8 cellular contexts compared by ENCODE assay signal in the genomic region with DNA sequence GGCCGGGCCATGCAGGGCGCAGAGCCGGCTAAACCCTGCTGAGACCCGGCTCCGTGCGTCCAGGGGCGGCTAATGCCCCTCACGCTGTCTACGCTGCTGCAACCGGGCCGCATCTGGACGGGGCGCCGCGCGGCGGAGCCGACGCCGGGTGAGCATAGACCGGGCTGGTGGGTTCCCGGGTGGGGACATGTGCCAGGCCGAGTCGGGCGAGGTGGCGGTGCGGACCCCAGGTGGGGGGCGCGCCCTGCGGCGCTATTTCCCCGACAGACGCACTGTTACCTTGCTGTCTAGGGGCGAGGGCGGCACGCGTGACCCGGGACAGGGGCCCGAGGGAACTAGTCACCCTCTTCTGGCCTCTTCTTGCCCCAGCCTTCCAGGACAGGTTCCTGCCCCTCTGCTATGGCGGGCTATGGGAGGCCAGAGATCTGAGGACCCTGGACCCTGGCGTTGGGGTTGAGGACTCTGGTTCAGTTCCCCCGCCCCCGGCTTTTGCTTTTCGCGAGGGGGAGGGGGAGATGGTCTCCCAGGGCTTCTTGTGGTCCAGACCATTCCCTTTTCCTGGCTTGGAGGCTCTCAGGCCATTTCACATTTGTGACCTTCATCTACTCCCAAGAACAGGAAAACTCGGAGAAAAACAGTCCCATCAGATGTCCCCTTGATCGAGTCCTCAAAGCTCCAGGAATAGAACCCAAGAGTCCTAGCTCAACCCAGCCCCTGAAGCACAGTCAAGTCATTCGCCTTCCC. TPM values are rescaled to one million over a fixed set of nuclear protein-coding genes. Genes with fewer than 3 reads are reported as not detected.
A peak's percentile ranks its signal among the peaks of the same experiment; 100 is the strongest.
DNase-seq lines count a peak whose midpoint lies in the region; ATAC-seq and TF ChIP-seq lines count a peak whose summit lies in the region.

No MANE protein-coding gene starts in this region.

- no peak for TF ChIP-seq POLR2A in upper lobe of left lung (IDR thresholded peaks at IDR 0.05)

- peaks cover 6 to 16% (median 7%) of the 10 kb centered on the region in 4 donors for H3K4me1 Mint-ChIP-seq in CD4-positive, alpha-beta memory T cell

- H3K4me2 ChIP-seq in mammary epithelial cell (ENCODE audit: insufficient read depth, low read depth, low read length) (peak overlapping the region; percentile 86), mesenchymal stem cell (ENCODE audit: low read length, poor library complexity, severe bottlenecking) (peak overlapping the region; percentile 94)

- H3K4me1 ChIP-seq in CD4-positive, alpha-beta memory T cell (ENCODE audit: insufficient read depth, low read length), result peaks cover 15% of the 10 kb centered on the region
- peaks cover 4% of the 10 kb centered on the region for H3K4me1 ChIP-seq in mammary epithelial cell (ENCODE audit: insufficient read depth, low read length)
- peaks cover 6% of the 10 kb centered on the region for H3K4me1 ChIP-seq in mesenchymal stem cell (ENCODE audit: control insufficient read depth, insufficient read depth, low read depth, low read length)
- peaks cover 4 to 19% (median 12%) of the 10 kb centered on the region in 4 donors for H3K4me1 ChIP-seq in upper lobe of left lung

- H3K79me1 ChIP-seq in mesenchymal stem cell (replicated peaks; ENCODE audit: low read length, poor library complexity, severe bottlenecking), result peaks cover 20% of the 10 kb centered on the region

- peak in 1 of 5 donors; percentile 50 for DNase-seq in CD4-positive, alpha-beta memory T cell
- DNase-seq in M059J (ENCODE audit: low read depth), result peak; percentile 26
- no peak for DNase-seq in mammary epithelial cell
- DNase-seq in mesenchymal stem cell, result no peak
- DNase-seq in upper lobe of left lung, result no peak
- DNase-seq in SIG-M5 (lab: John Stamatoyannopoulos, UW), result no peak

- peak overlapping the region; percentile 89 to 99 (median 94) for H3K4me3 Mint-ChIP-seq in CD4-positive, alpha-beta memory T cell

- peak overlapping the region; percentile 71 for H3K9ac ChIP-seq in mammary epithelial cell (ENCODE audit: insufficient read depth, low read length)
- H3K9ac ChIP-seq in mesenchymal stem cell (ENCODE audit: low read length), result peak overlapping the region; percentile 88

- H2AFZ ChIP-seq in mammary epithelial cell (ENCODE audit: low read depth, low read length) (peak overlapping the region; percentile 94), mesenchymal stem cell (ENCODE audit: low read depth, low read length) (peak overlapping the region; percentile 43)

- no peaks in the 10 kb centered on the region for H3K27me3 Mint-ChIP-seq in CD4-positive, alpha-beta memory T cell

- dilution Hi-C loops in mammary epithelial cell (cut with HindIII; ENCODE audit: low sequenced_read_pairs), result loop anchor here (5.0 kb wide), 1 partner anchor 79 kb away; no protein-coding TSS in a partner anchor

- no TSS peak for BruUV-seq in mammary epithelial cell (replicated peaks; lab: Mats Ljungman, UMichigan)

- H3K4me3 ChIP-seq in CD4-positive, alpha-beta memory T cell (ENCODE audit: low read length in 2 of 2), result peak overlapping the region; percentile 66 to 87
- H3K4me3 ChIP-seq in mammary epithelial cell (replicated peaks in 1 of 3; ENCODE audit: insufficient read depth in 1 of 3, low read depth in 2 of 3, low read length in 3 of 3), result peak overlapping the region; percentile 66 to 97 (median 95)
- H3K4me3 ChIP-seq in mesenchymal stem cell (ENCODE audit: insufficient read depth in 1 of 2, low read depth in 1 of 2, low read length in 2 of 2), result peak overlapping the region; percentile 80 to 89
- H3K4me3 ChIP-seq in upper lobe of left lung, result peak overlapping the region; percentile 73 to 93 (median 90)

- peak; percentile 28 for ATAC-seq in GM21526 (IDR thresholded peaks at IDR 0.05; ENCODE audit: low FRiP score, unreplicated experiment)
- ATAC-seq in upper lobe of left lung (ENCODE audit: low FRiP score in 2 of 2), result peak; percentile 3 to 11
- ATAC-seq in HG02623 (IDR thresholded peaks at IDR 0.05; ENCODE audit: unreplicated experiment), result no peak

- H2BK15ac ChIP-seq in mesenchymal stem cell (ENCODE audit: low read depth, poor library complexity, severe bottlenecking), result no peak overlapping the region

- H4K20me1 ChIP-seq in mammary epithelial cell (ENCODE audit: insufficient read depth, low read length), result no peaks in the 10 kb centered on the region

- no peaks in the 10 kb centered on the region for H3K9me3 ChIP-seq in CD4-positive, alpha-beta memory T cell (ENCODE audit: control insufficient read depth in 1 of 2, low read length in 2 of 2)
- H3K9me3 ChIP-seq in mammary epithelial cell (replicated peaks; ENCODE audit: insufficient read depth, low read length) (no peaks in the 10 kb centered on the region), mesenchymal stem cell (ENCODE audit: control insufficient read depth, low read length) (no peaks in the 10 kb centered on the region), upper lobe of left lung (no peaks in the 10 kb centered on the region)

- H4K91ac ChIP-seq in mesenchymal stem cell (ENCODE audit: low read length), result no peak overlapping the region

- CTCF ChIA-PET in CD4-positive, alpha-beta memory T cell (lab: Charles Lee; ENCODE audit: partially characterized antibody), result interaction anchor here (0.7 to 3.7 kb wide), 19 partner anchors 7 to 147 kb away, joined by 3 to 22 read pairs (median 5); a partner anchor contains a TSS
- CTCF ChIA-PET in mammary epithelial cell (lab: Charles Lee; ENCODE audit: low non-redundant PET), result interaction anchor here (0.7 to 1.3 kb wide), 5 partner anchors 20 to 90 kb away, joined by 3 to 12 read pairs (median 4); no protein-coding TSS in a partner anchor

- no peak overlapping the region for H2BK5ac ChIP-seq in mesenchymal stem cell (ENCODE audit: low read depth, low read length, poor library complexity, severe bottlenecking)

- H3K23ac ChIP-seq in mesenchymal stem cell (ENCODE audit: low read length in 2 of 2), result peak overlapping the region in 1 of 2 experiments; percentile 66

- no peaks in the 10 kb centered on the region for H3K9me3 Mint-ChIP-seq in CD4-positive, alpha-beta memory T cell

- peak overlapping the region; percentile 84 to 96 (median 93) for H3K27ac Mint-ChIP-seq in CD4-positive, alpha-beta memory T cell

- H2AK5ac ChIP-seq in mesenchymal stem cell (ENCODE audit: low read length, severe bottlenecking), result no peak overlapping the region

- POLR2A ChIA-PET in CD4-positive, alpha-beta memory T cell (lab: Charles Lee; ENCODE audit: partially characterized antibody), result interaction anchor here (0.5 to 1.3 kb wide), 11 partner anchors 18 to 326 kb away, joined by 3 to 10 read pairs (median 6); a partner anchor contains a TSS

- H2BK120ac ChIP-seq in mesenchymal stem cell (ENCODE audit: low read depth, low read length), result no peak overlapping the region

- H3K14ac ChIP-seq in mesenchymal stem cell (ENCODE audit: low read length in 2 of 2), result peak overlapping the region in 1 of 2 experiments; percentile 94

- H4K8ac ChIP-seq in mesenchymal stem cell (ENCODE audit: low read length), result peak overlapping the region; percentile 35

- peak overlapping the region in 1 of 2 experiments; percentile 2 for H2BK12ac ChIP-seq in mesenchymal stem cell (ENCODE audit: low read length in 2 of 2)

- peak overlapping the region in 1 of 2 experiments; percentile 67 for H3K18ac ChIP-seq in mesenchymal stem cell (ENCODE audit: low read depth in 1 of 2, low read length in 2 of 2)

- WGBS in mammary epithelial cell (ENCODE audit: low coverage, missing lambda C conversion rate), result 1% methylated on average over 14 of the region's 48 CpGs
- WGBS in mesenchymal stem cell, result under 1% methylated on average over 41 of the region's 48 CpGs
- WGBS in upper lobe of left lung, 2 donors, result 0 to 1% methylated on average over 3 to 8 of the region's 48 CpGs

- peak overlapping the region; percentile 58 for H3K27ac ChIP-seq in CD4-positive, alpha-beta memory T cell (ENCODE audit: low read depth, low read length)
- peak overlapping the region; percentile 24 for H3K27ac ChIP-seq in mammary epithelial cell (ENCODE audit: insufficient read depth, low read depth, low read length)
- no peak overlapping the region for H3K27ac ChIP-seq in mesenchymal stem cell (ENCODE audit: low read length, poor library complexity, severe bottlenecking)
- peak overlapping the region; percentile 69 to 89 (median 80) for H3K27ac ChIP-seq in upper lobe of left lung

- H3K27me3 ChIP-seq in CD4-positive, alpha-beta memory T cell (ENCODE audit: insufficient read depth, low read length), result no peaks in the 10 kb centered on the region
- H3K27me3 ChIP-seq in mammary epithelial cell (ENCODE audit: insufficient read depth, low read length) (no peaks in the 10 kb centered on the region), mesenchymal stem cell (ENCODE audit: control insufficient read depth in 1 of 2, insufficient read depth in 1 of 2, low read length in 2 of 2) (no peaks in the 10 kb centered on the region), upper lobe of left lung (no peaks in the 10 kb centered on the region)

- peaks cover 18% of the 10 kb centered on the region for H3K79me2 ChIP-seq in mammary epithelial cell (ENCODE audit: insufficient read depth, low read length)

- intact Hi-C loops in CD4-positive, alpha-beta memory T cell (cut with micrococcal nuclease), result loop anchor here (1.0 kb wide), 7 partner anchors 19 to 148 kb away; a partner anchor contains a TSS
- intact Hi-C loops in mammary epithelial cell (cut with micrococcal nuclease), result loop anchor here (1.0 to 2.0 kb wide), 4 partner anchors 19 to 148 kb away; a partner anchor contains a TSS

- peaks cover 4 to 15% of the 10 kb centered on the region in 2 donors for H3K36me3 Mint-ChIP-seq in CD4-positive, alpha-beta memory T cell

- no peak for TF ChIP-seq EP300 in upper lobe of left lung (IDR thresholded peaks at IDR 0.05)

- no peak overlapping the region for H3K4ac ChIP-seq in mesenchymal stem cell (ENCODE audit: low read depth in 1 of 2, low read length in 2 of 2)

- in situ Hi-C loops in mammary epithelial cell (cut with MboI; ENCODE audit: low sequenced_read_pairs in 2 of 2), result loop anchor here in 1 of 2 donors (5.0 kb wide), 1 partner anchor 44 kb away; no protein-coding TSS in a partner anchor

- H3K36me3 ChIP-seq in CD4-positive, alpha-beta memory T cell (ENCODE audit: insufficient read depth, low read length), result peaks cover 27% of the 10 kb centered on the region
- peaks cover 3% of the 10 kb centered on the region for H3K36me3 ChIP-seq in mammary epithelial cell (ENCODE audit: insufficient read depth, low read length)
- peaks cover 32 to 36% of the 10 kb centered on the region in 2 experiments for H3K36me3 ChIP-seq in mesenchymal stem cell (ENCODE audit: control insufficient read depth in 1 of 2, insufficient read depth in 2 of 2, low read depth in 1 of 2, low read length in 2 of 2)
- peaks cover 0 to 33% (median 26%) of the 10 kb centered on the region in 4 donors for H3K36me3 ChIP-seq in upper lobe of left lung

- TF ChIP-seq CTCF in mammary epithelial cell (conservative IDR thresholded peaks at IDR 0.05 in 1 of 2, IDR thresholded peaks at IDR 0.05 in 1 of 2; ENCODE audit: extremely low read depth in 1 of 2, insufficient read depth in 1 of 2, low read depth in 1 of 2, low read length in 2 of 2) (peak in 1 of 2 donors; percentile 6), upper lobe of left lung (IDR thresholded peaks at IDR 0.05) (no peak)

RNA-seq across cellular contexts. Expression of a gene that starts 0.5 kb away (rescaled TPM):
- total RNA-seq in CD4-positive, alpha-beta memory T cell, result 10 to 100 TPM; 13.9 to 16.3 TPM
- 1 to 10 TPM; 5.4 to 8.6 TPM for polyA plus RNA-seq in CD4-positive, alpha-beta memory T cell
- total RNA-seq in M059J (2014; rRNA removed; shearing (Covaris generic)), result 21.3 and 23.7 TPM in 2 replicates
- total RNA-seq in mammary epithelial cell, result 10 to 100 TPM; 28.2 to 35.2 TPM
- polyA plus RNA-seq in mammary epithelial cell, result 30.6 TPM
- polyA minus RNA-seq in mammary epithelial cell, result 33.6 TPM
- polyA plus RNA-seq in mesenchymal stem cell (2013, experiment 1 of 2), result 18.4 TPM
- polyA plus RNA-seq in mesenchymal stem cell (2013, experiment 2 of 2), result 18.7 TPM
- total RNA-seq in upper lobe of left lung, result 10 to 100 TPM; 17.8 to 30.1 (median 19.5) TPM

RNA-seq across cellular contexts. Expression of a gene that starts 18.2 kb away (rescaled TPM):
- total RNA-seq in CD4-positive, alpha-beta memory T cell, result 10 to 100 TPM; 50.0 to 51.3 TPM
- 10 to 100 TPM; 34.8 to 42.6 TPM for polyA plus RNA-seq in CD4-positive, alpha-beta memory T cell
- 54.8 and 59.2 TPM in 2 replicates for total RNA-seq in M059J (2014; rRNA removed; shearing (Covaris generic))
- total RNA-seq in mammary epithelial cell (10 to 100 TPM; 32.7 to 33.7 TPM), upper lobe of left lung (10 to 100 TPM; 36.1 to 83.8 (median 55.2) TPM)
- 39.9 TPM for polyA plus RNA-seq in mammary epithelial cell
- 25.3 TPM for polyA minus RNA-seq in mammary epithelial cell
- 41.5 TPM for polyA plus RNA-seq in mesenchymal stem cell (2013, experiment 1 of 2)
- polyA plus RNA-seq in mesenchymal stem cell (2013, experiment 2 of 2), result 41.8 TPM

RNA-seq across cellular contexts. Expression of a gene that starts 18.6 kb away (rescaled TPM):
- total RNA-seq in CD4-positive, alpha-beta memory T cell, result 10 to 100 TPM; 19.6 to 19.8 TPM
- polyA plus RNA-seq in CD4-positive, alpha-beta memory T cell, result 10 to 100 TPM; 22.8 to 27.4 TPM
- total RNA-seq in M059J (2014; rRNA removed; shearing (Covaris generic)), result 12.4 and 19.2 TPM in 2 replicates
- total RNA-seq in mammary epithelial cell, result 10 to 100 TPM; 14.7 to 28.6 TPM
- 21.3 TPM for polyA plus RNA-seq in mammary epithelial cell
- polyA minus RNA-seq in mammary epithelial cell, result 16.2 TPM
- polyA plus RNA-seq in mesenchymal stem cell (2013, experiment 1 of 2), result 17.2 TPM
- polyA plus RNA-seq in mesenchymal stem cell (2013, experiment 2 of 2), result 15.7 TPM
- 10 to 100 TPM in 3 of 6 donors, 1 to 10 TPM in 3; 6.9 to 24.1 (median 9.7) TPM for total RNA-seq in upper lobe of left lung

RNA-seq across cellular contexts. Expression of a gene that starts 30.3 kb away (rescaled TPM):
- 10 to 100 TPM; 44.1 to 45.5 TPM for total RNA-seq in CD4-positive, alpha-beta memory T cell
- 10 to 100 TPM; 50.5 to 50.8 TPM for polyA plus RNA-seq in CD4-positive, alpha-beta memory T cell
- total RNA-seq in M059J (2014; rRNA removed; shearing (Covaris generic)), result 40.8 and 50.7 TPM in 2 replicates
- total RNA-seq in mammary epithelial cell (10 to 100 TPM; 24.5 to 53.7 TPM), upper lobe of left lung (10 to 100 TPM; 11.1 to 57.9 (median 28.7) TPM)
- polyA plus RNA-seq in mammary epithelial cell, result 37.7 TPM
- polyA minus RNA-seq in mammary epithelial cell, result 38.7 TPM
- polyA plus RNA-seq in mesenchymal stem cell (2013, experiment 1 of 2), result 59.4 TPM
- 59.8 TPM for polyA plus RNA-seq in mesenchymal stem cell (2013, experiment 2 of 2)
